ENCODE assay signal across 17 cellular contexts in genomic region chr22:45329536-45329936, GRCh38. TPM values are rescaled to one million over a fixed set of nuclear protein-coding genes. Genes with fewer than 3 reads are reported as not detected.
DNase-seq lines count a peak whose midpoint lies in the region; ATAC-seq and TF ChIP-seq lines count a peak whose summit lies in the region.
"Had no signal": no experiment of that assay in that cellular context is flagged by ENCODE, and none has a peak within 500 bp of the region (broad histone marks: within the 10 kb centered on the region; RNA-seq: fewer than 3 reads in every experiment).

No MANE protein-coding gene starts in this region.

- H3K27me3 ChIP-seq in CD4-positive, alpha-beta memory T cell (ENCODE audit: insufficient read depth, low read length): no peaks in the 10 kb centered on the region
- H3K27me3 ChIP-seq: BLaER1, spleen had no signal

- CTCF ChIA-PET in CD4-positive, alpha-beta memory T cell (lab: Charles Lee; ENCODE audit: partially characterized antibody): no interaction called here

- ATAC-seq in effector memory CD8-positive, alpha-beta T cell (replicated peaks): no peak
- ATAC-seq in HG02938 (IDR thresholded peaks at IDR 0.05; ENCODE audit: unreplicated experiment): no peak
- ATAC-seq: GM12878 had no signal

- no peaks in the 10 kb centered on the region for H3K9me3 Mint-ChIP-seq in CD4-positive, alpha-beta memory T cell
- H3K9me3 Mint-ChIP-seq in effector memory CD8-positive, alpha-beta T cell: no peaks in the 10 kb centered on the region
- H3K9me3 Mint-ChIP-seq in nephron progenitor cell: no peaks in the 10 kb centered on the region
- H3K9me3 Mint-ChIP-seq: memory B cell had no signal

- H3K36me3 ChIP-seq in CD4-positive, alpha-beta memory T cell (ENCODE audit: insufficient read depth, low read length): peaks cover 45% of the 10 kb centered on the region

- H3K27ac Mint-ChIP-seq in CD4-positive, alpha-beta memory T cell: peak overlapping the region in 4 of 7 donors; percentile 40 to 57 (median 48)
- peak overlapping the region; percentile 54 to 57 for H3K27ac Mint-ChIP-seq in effector memory CD8-positive, alpha-beta T cell
- peak overlapping the region; percentile 47 for H3K27ac Mint-ChIP-seq in nephron progenitor cell
- H3K27ac Mint-ChIP-seq: memory B cell had no signal

- POLR2A ChIA-PET in CD4-positive, alpha-beta memory T cell (lab: Charles Lee; ENCODE audit: partially characterized antibody): no interaction called here

- TF ChIP-seq CTCF in nephron progenitor cell (IDR thresholded peaks at IDR 0.05): no peak

- no peak overlapping the region for H3K27ac ChIP-seq in CD4-positive, alpha-beta memory T cell (ENCODE audit: low read depth, low read length)
- H3K27ac ChIP-seq: BLaER1, spleen had no signal

- H3K4me1 Mint-ChIP-seq in CD4-positive, alpha-beta memory T cell: peaks cover 10 to 18% (median 13%) of the 10 kb centered on the region in 4 donors
- H3K4me1 Mint-ChIP-seq in effector memory CD8-positive, alpha-beta T cell (ENCODE audit: low read depth in 2 of 2): peaks cover 15 to 22% of the 10 kb centered on the region in 2 donors
- no peaks in the 10 kb centered on the region for H3K4me1 Mint-ChIP-seq in nephron progenitor cell
- H3K4me1 Mint-ChIP-seq: memory B cell had no signal

- intact Hi-C loops in CD4-positive, alpha-beta memory T cell (cut with micrococcal nuclease): no loop called here

- no peaks in the 10 kb centered on the region for H3K27me3 Mint-ChIP-seq in CD4-positive, alpha-beta memory T cell
- H3K27me3 Mint-ChIP-seq in effector memory CD8-positive, alpha-beta T cell: no peaks in the 10 kb centered on the region
- H3K27me3 Mint-ChIP-seq in nephron progenitor cell (ENCODE audit: low read depth, poor library complexity): no peaks in the 10 kb centered on the region
- H3K27me3 Mint-ChIP-seq: memory B cell had no signal

- no peak for DNase-seq in CD4-positive, alpha-beta memory T cell
- DNase-seq in NCI-H446 (lab: John Stamatoyannopoulos, UW): peak; percentile 83 to 95
- no peak for DNase-seq in effector memory CD8-positive, alpha-beta T cell
- no peak for DNase-seq in nephron progenitor cell
- no peak for DNase-seq in ecto neural progenitor cell (ENCODE audit: low spot score)
- no peak for DNase-seq in OCI-M1 (lab: John Stamatoyannopoulos, UW)
- DNase-seq in NK-92 (lab: John Stamatoyannopoulos, UW; ENCODE audit: unreplicated experiment): no peak
- DNase-seq: activated T-cell treated with anti-CD3 and anti-CD28 coated beads for 4 hours; central memory CD4-positive, alpha-beta T cell; NCI-H2227 treated with DMSO at 0.1 percent for 48 hours; spleen; T-helper 2 cell had no signal

- H3K4me3 Mint-ChIP-seq in CD4-positive, alpha-beta memory T cell: no peak overlapping the region
- H3K4me3 Mint-ChIP-seq in effector memory CD8-positive, alpha-beta T cell: no peak overlapping the region
- no peak overlapping the region for H3K4me3 Mint-ChIP-seq in nephron progenitor cell
- H3K4me3 Mint-ChIP-seq: memory B cell had no signal

- no peak overlapping the region for H3K4me3 ChIP-seq in CD4-positive, alpha-beta memory T cell (ENCODE audit: low read length in 2 of 2)
- H3K4me3 ChIP-seq: BLaER1, GM12878, spleen had no signal

- peaks cover 35 to 71% of the 10 kb centered on the region in 2 donors for H3K36me3 Mint-ChIP-seq in CD4-positive, alpha-beta memory T cell
- peaks cover 63% of the 10 kb centered on the region for H3K36me3 Mint-ChIP-seq in effector memory CD8-positive, alpha-beta T cell (ENCODE audit: insufficient read depth)
- H3K36me3 Mint-ChIP-seq in nephron progenitor cell (ENCODE audit: low read depth): peaks cover 44% of the 10 kb centered on the region

- H3K4me1 ChIP-seq in CD4-positive, alpha-beta memory T cell (ENCODE audit: insufficient read depth, low read length): no peaks in the 10 kb centered on the region
- H3K4me1 ChIP-seq: BLaER1 had no signal

- H3K9me3 ChIP-seq in CD4-positive, alpha-beta memory T cell (ENCODE audit: control insufficient read depth in 1 of 2, low read length in 2 of 2): no peaks in the 10 kb centered on the region
- H3K9me3 ChIP-seq: BLaER1, spleen had no signal

RNA-seq across cellular contexts. Expression of gene FAM118A, which starts 19.8 kb away (rescaled TPM):
- 100 to 1,000 TPM; 119 to 122 TPM for total RNA-seq in CD4-positive, alpha-beta memory T cell
- 10 to 100 TPM; 34.5 to 51.0 TPM for polyA plus RNA-seq in CD4-positive, alpha-beta memory T cell

RNA-seq across cellular contexts. Expression of gene UPK3A, which starts 44.8 kb away (rescaled TPM):
- not detected for total RNA-seq in CD4-positive, alpha-beta memory T cell
- polyA plus RNA-seq in CD4-positive, alpha-beta memory T cell: not detected
- total RNA-seq: fibroblast of villous mesenchyme, GM12878 had no signal
- polyA plus RNA-seq: GM12878 had no signal

Comparison
In these comparisons a context has a peak if more than half of its experiments do, and no peak if none do; other contexts are left out.
1. DNase-seq: peak in NCI-H446 (2 of 2); none in CD4-positive, alpha-beta memory T cell (0 of 5), effector memory CD8-positive, alpha-beta T cell (0 of 3), nephron progenitor cell (single experiment), ecto neural progenitor cell (single experiment), OCI-M1 (single experiment) and NK-92 (single experiment).
2. Peak in every context shown above with its lines, with median percentiles within 50 percentile points of each other: H3K27ac Mint-ChIP-seq.